Comparison of ENCODE assay signal across 1 cellular context in the genomic region with DNA sequence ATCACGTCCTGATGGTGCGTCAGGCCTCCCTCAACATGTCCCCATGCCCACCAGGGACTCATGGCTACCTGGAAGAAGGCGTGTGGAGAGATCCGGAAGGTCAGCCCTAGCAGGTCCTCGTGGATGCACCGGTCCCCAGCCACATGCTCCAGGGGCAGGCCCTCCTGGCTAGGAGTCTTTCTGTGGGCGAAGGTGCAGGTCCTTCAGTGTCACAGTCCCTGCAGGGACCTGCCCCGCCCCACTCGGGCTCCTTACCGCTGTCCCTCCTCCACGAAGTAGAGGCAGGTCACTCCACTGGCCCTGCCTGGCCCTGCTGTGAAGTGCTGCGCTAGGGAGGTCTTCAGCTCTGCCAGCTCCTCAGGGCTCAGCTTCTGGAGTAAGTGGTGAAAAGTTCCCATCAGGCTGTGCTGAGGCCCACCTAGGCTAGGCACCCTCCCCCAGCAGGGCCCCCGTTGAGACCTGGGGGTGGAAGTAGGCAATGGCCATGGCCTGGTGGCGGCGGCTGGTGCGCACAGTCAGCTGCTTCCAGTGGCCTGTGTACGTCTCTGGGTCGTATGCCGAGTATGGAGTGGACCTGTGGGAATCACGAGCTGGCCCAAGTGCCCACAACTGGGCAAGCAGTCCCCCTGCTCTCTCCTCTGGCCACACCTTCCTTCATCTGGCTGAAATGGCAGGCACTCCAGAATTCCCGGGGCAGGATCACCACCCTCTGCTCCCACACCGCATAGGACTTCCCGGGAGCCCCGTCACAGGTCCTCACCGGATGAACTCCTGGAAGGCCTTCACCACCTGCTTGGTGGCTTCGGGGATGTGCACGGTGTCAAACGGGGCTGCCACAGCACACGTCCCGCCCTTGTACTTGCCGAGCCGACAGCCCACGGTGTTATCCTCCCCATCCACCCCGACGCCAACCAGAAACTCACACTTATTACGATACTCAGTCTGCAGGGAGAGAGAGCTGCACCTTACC.
TF ChIP-seq lines count a peak whose summit lies in the region.

No MANE protein-coding gene starts in this region.

TF ChIP-seq in HCT116, 20 proteins besides CTCF, POLR2A, EP300 and RAD21 (continued from another document):
- TF ChIP-seq POLR2AphosphoS5 (IDR thresholded peaks at IDR 0.05; ENCODE audit: low read depth, low read length) (no peak), SIN3A (IDR thresholded peaks at IDR 0.05; ENCODE audit: low read depth) (no peak), EGR1 (IDR thresholded peaks at IDR 0.05; ENCODE audit: low read depth) (no peak), CBX3 (IDR thresholded peaks at IDR 0.05; ENCODE audit: low read depth) (no peak), TCF7L2 (IDR thresholded peaks at IDR 0.05; ENCODE audit: borderline replicate concordance, extremely low read depth, insufficient read depth, insufficient read length) (no peak), ZNF274 (IDR thresholded peaks at IDR 0.05; ENCODE audit: low read depth, low read length) (no peak), EZH2 (IDR thresholded peaks at IDR 0.05) (no peak), SRF (IDR thresholded peaks at IDR 0.05; ENCODE audit: low read depth) (no peak), CEBPB (IDR thresholded peaks at IDR 0.05; ENCODE audit: low read depth) (no peak), SP1 (IDR thresholded peaks at IDR 0.05; ENCODE audit: low read depth) (no peak)
- TF ChIP-seq, protein P1, sequence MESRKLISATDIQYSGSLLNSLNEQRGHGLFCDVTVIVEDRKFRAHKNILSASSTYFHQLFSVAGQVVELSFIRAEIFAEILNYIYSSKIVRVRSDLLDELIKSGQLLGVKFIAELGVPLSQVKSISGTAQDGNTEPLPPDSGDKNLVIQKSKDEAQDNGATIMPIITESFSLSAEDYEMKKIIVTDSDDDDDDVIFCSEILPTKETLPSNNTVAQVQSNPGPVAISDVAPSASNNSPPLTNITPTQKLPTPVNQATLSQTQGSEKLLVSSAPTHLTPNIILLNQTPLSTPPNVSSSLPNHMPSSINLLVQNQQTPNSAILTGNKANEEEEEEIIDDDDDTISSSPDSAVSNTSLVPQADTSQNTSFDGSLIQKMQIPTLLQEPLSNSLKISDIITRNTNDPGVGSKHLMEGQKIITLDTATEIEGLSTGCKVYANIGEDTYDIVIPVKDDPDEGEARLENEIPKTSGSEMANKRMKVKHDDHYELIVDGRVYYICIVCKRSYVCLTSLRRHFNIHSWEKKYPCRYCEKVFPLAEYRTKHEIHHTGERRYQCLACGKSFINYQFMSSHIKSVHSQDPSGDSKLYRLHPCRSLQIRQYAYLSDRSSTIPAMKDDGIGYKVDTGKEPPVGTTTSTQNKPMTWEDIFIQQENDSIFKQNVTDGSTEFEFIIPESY (IDR thresholded peaks at IDR 0.05; ENCODE audit: extremely low read depth, insufficient replicate concordance, low read length) = no peak
- TF ChIP-seq, protein P2, sequence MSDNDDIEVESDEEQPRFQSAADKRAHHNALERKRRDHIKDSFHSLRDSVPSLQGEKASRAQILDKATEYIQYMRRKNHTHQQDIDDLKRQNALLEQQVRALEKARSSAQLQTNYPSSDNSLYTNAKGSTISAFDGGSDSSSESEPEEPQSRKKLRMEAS (IDR thresholded peaks at IDR 0.05) = no peak
- TF ChIP-seq, protein P3, sequence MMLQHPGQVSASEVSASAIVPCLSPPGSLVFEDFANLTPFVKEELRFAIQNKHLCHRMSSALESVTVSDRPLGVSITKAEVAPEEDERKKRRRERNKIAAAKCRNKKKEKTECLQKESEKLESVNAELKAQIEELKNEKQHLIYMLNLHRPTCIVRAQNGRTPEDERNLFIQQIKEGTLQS (IDR thresholded peaks at IDR 0.05) = no peak
TF ChIP-seq in HCT116: peak in this region for 0.
